In the genomic region with DNA sequence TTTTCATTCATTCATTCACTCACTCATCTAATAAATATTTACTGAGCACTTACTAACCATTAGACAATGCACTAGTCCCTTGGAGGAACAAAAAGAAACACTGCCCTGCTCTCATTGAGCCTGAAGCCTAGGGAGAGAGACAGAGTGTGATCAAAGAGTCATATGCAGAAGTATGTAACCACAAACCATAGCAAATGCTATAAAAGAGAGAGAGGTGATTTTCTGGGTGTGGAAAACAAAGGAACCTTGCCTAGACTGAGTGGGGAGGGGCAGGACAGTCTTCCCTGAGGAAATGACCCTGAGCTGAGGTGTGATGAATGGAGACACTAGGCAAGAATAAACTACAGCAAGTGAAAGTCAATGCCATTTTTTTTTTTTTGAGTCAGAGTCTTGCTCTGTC, we compare ENCODE assay signal across 2 cellular contexts.
TF ChIP-seq lines count a peak whose summit lies in the region.

No MANE protein-coding gene starts in this region.

TF ChIP-seq in HEK293, 187 proteins besides CTCF, POLR2A, EP300 and RAD21 (continued from another document and continues in another):
- TF ChIP-seq, protein P1, sequence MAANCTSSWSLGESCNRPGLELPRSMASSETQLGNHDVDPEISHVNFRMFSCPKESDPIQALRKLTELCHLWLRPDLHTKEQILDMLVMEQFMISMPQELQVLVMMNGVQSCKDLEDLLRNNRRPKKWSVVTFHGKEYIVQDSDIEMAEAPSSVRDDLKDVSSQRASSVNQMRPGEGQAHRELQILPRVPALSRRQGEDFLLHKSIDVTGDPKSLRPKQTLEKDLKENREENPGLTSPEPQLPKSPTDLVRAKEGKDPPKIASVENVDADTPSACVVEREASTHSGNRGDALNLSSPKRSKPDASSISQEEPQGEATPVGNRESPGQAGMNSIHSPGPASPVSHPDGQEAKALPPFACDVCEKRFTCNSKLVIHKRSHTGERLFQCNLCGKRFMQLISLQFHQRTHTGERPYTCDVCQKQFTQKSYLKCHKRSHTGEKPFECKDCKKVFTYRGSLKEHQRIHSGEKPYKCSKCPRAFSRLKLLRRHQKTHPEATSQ (tag by site-specific recombination; IDR thresholded peaks at IDR 0.05): no peak
- no peak for TF ChIP-seq ZBTB21 (tag by site-specific recombination; IDR thresholded peaks at IDR 0.05)
- TF ChIP-seq ZNF777 (tag by site-specific recombination; IDR thresholded peaks at IDR 0.05; ENCODE audit: borderline replicate concordance): no peak
- TF ChIP-seq SP7 (tag by site-specific recombination; IDR thresholded peaks at IDR 0.05): 0 out of 2 replicates have a peak, but pooled peaks have one; percentile 35
- no peak for TF ChIP-seq ZNF404 (tag by site-specific recombination; IDR thresholded peaks at IDR 0.05)
- 0 out of 2 replicates have a peak, but pooled peaks have one; percentile 34 for TF ChIP-seq ZBTB48 (tag by site-specific recombination; IDR thresholded peaks at IDR 0.05)
- TF ChIP-seq ZNF362 (tag by site-specific recombination; IDR thresholded peaks at IDR 0.05): peak; percentile 69
- TF ChIP-seq, protein P2, sequence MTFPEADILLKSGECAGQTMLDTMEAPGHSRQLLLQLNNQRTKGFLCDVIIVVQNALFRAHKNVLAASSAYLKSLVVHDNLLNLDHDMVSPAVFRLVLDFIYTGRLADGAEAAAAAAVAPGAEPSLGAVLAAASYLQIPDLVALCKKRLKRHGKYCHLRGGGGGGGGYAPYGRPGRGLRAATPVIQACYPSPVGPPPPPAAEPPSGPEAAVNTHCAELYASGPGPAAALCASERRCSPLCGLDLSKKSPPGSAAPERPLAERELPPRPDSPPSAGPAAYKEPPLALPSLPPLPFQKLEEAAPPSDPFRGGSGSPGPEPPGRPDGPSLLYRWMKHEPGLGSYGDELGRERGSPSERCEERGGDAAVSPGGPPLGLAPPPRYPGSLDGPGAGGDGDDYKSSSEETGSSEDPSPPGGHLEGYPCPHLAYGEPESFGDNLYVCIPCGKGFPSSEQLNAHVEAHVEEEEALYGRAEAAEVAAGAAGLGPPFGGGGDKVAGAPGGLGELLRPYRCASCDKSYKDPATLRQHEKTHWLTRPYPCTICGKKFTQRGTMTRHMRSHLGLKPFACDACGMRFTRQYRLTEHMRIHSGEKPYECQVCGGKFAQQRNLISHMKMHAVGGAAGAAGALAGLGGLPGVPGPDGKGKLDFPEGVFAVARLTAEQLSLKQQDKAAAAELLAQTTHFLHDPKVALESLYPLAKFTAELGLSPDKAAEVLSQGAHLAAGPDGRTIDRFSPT (tag by site-specific recombination; IDR thresholded peaks at IDR 0.05): 0 out of 2 replicates have a peak, but pooled peaks have one; percentile 41
- TF ChIP-seq ZFP3 (tag by site-specific recombination; IDR thresholded peaks at IDR 0.05; ENCODE audit: low read depth): no peak
- no peak for TF ChIP-seq ZNF174 (tag by site-specific recombination; IDR thresholded peaks at IDR 0.05)
- no peak for TF ChIP-seq ZNF157 (tag by site-specific recombination; IDR thresholded peaks at IDR 0.05)
- TF ChIP-seq ZNF830 (tag by site-specific recombination; IDR thresholded peaks at IDR 0.05; ENCODE audit: low read depth): no peak
- TF ChIP-seq ZNF623 (tag by site-specific recombination; IDR thresholded peaks at IDR 0.05): no peak
- TF ChIP-seq ZNF776 (tag by site-specific recombination; IDR thresholded peaks at IDR 0.05; ENCODE audit: borderline replicate concordance): no peak
- no peak for TF ChIP-seq ZNF280D (tag by site-specific recombination; IDR thresholded peaks at IDR 0.05)
- no peak for TF ChIP-seq ZBTB20 (tag by site-specific recombination; IDR thresholded peaks at IDR 0.05)
- TF ChIP-seq ZNF37A (tag by site-specific recombination; IDR thresholded peaks at IDR 0.05): no peak
- TF ChIP-seq ZFP69B (tag by site-specific recombination; IDR thresholded peaks at IDR 0.05): no peak
- TF ChIP-seq MEIS1 (CRISPR knock-in tag; IDR thresholded peaks at IDR 0.05; ENCODE audit: borderline replicate concordance): 0 out of 2 replicates have a peak, but pooled peaks have one; percentile 37
- peak; percentile 97 for TF ChIP-seq HOXD13 (CRISPR knock-in tag; IDR thresholded peaks at IDR 0.05; ENCODE audit: borderline replicate concordance)
- TF ChIP-seq KLF1 (tag by site-specific recombination; IDR thresholded peaks at IDR 0.05): 0 out of 2 replicates have a peak, but pooled peaks have one; percentile 29
- peak; percentile 31; the same call in 1 of the 2 replicates for TF ChIP-seq OSR2 (tag by site-specific recombination; IDR thresholded peaks at IDR 0.05)
- no peak for TF ChIP-seq ZEB2 (tag by site-specific recombination; IDR thresholded peaks at IDR 0.05)
- no peak for TF ChIP-seq ZNF677 (tag by site-specific recombination; IDR thresholded peaks at IDR 0.05)
- TF ChIP-seq ZNF624 (tag by site-specific recombination; IDR thresholded peaks at IDR 0.05): no peak

TF ChIP-seq in GM23338, 12 proteins besides CTCF, POLR2A, EP300 and RAD21 (continued from another document):
- TF ChIP-seq, protein P3, sequence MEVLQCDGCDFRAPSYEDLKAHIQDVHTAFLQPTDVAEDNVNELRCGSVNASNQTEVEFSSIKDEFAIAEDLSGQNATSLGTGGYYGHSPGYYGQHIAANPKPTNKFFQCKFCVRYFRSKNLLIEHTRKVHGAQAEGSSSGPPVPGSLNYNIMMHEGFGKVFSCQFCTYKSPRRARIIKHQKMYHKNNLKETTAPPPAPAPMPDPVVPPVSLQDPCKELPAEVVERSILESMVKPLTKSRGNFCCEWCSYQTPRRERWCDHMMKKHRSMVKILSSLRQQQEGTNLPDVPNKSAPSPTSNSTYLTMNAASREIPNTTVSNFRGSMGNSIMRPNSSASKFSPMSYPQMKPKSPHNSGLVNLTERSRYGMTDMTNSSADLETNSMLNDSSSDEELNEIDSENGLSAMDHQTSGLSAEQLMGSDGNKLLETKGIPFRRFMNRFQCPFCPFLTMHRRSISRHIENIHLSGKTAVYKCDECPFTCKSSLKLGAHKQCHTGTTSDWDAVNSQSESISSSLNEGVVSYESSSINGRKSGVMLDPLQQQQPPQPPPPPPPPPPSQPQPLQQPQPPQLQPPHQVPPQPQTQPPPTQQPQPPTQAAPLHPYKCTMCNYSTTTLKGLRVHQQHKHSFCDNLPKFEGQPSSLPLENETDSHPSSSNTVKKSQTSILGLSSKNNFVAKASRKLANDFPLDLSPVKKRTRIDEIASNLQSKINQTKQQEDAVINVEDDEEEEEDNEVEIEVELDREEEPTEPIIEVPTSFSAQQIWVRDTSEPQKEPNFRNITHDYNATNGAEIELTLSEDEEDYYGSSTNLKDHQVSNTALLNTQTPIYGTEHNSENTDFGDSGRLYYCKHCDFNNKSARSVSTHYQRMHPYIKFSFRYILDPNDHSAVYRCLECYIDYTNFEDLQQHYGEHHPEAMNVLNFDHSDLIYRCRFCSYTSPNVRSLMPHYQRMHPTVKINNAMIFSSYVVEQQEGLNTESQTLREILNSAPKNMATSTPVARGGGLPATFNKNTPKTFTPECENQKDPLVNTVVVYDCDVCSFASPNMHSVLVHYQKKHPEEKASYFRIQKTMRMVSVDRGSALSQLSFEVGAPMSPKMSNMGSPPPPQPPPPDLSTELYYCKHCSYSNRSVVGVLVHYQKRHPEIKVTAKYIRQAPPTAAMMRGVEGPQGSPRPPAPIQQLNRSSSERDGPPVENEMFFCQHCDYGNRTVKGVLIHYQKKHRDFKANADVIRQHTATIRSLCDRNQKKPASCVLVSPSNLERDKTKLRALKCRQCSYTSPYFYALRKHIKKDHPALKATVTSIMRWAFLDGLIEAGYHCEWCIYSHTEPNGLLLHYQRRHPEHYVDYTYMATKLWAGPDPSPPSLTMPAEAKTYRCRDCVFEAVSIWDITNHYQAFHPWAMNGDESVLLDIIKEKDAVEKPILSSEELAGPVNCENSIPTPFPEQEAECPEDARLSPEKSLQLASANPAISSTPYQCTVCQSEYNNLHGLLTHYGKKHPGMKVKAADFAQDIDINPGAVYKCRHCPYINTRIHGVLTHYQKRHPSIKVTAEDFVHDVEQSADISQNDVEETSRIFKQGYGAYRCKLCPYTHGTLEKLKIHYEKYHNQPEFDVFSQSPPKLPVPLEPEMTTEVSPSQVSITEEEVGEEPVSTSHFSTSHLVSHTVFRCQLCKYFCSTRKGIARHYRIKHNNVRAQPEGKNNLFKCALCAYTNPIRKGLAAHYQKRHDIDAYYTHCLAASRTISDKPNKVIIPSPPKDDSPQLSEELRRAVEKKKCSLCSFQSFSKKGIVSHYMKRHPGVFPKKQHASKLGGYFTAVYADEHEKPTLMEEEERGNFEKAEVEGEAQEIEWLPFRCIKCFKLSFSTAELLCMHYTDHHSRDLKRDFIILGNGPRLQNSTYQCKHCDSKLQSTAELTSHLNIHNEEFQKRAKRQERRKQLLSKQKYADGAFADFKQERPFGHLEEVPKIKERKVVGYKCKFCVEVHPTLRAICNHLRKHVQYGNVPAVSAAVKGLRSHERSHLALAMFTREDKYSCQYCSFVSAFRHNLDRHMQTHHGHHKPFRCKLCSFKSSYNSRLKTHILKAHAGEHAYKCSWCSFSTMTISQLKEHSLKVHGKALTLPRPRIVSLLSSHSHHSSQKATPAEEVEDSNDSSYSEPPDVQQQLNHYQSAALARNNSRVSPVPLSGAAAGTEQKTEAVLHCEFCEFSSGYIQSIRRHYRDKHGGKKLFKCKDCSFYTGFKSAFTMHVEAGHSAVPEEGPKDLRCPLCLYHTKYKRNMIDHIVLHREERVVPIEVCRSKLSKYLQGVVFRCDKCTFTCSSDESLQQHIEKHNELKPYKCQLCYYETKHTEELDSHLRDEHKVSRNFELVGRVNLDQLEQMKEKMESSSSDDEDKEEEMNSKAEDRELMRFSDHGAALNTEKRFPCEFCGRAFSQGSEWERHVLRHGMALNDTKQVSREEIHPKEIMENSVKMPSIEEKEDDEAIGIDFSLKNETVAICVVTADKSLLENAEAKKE (CRISPR knock-in tag; IDR thresholded peaks at IDR 0.05): no peak
- TF ChIP-seq STAT1 (IDR thresholded peaks at IDR 0.05; ENCODE audit: unreplicated experiment) (no peak), EZH2 (IDR thresholded peaks at IDR 0.05; ENCODE audit: low read depth, unreplicated experiment) (no peak), JUNB (IDR thresholded peaks at IDR 0.05; ENCODE audit: unreplicated experiment) (no peak), CREB1 (CRISPR knock-in tag; IDR thresholded peaks at IDR 0.05; ENCODE audit: low read depth) (no peak), ZNF114 (CRISPR knock-in tag; IDR thresholded peaks at IDR 0.05) (no peak), ZNF331 (CRISPR knock-in tag; IDR thresholded peaks at IDR 0.05; ENCODE audit: low read depth) (no peak), NANOG (IDR thresholded peaks at IDR 0.05; ENCODE audit: borderline replicate concordance) (no peak), EZH2phosphoT487 (IDR thresholded peaks at IDR 0.05; ENCODE audit: unreplicated experiment) (no peak)
- TF ChIP-seq, protein P4, sequence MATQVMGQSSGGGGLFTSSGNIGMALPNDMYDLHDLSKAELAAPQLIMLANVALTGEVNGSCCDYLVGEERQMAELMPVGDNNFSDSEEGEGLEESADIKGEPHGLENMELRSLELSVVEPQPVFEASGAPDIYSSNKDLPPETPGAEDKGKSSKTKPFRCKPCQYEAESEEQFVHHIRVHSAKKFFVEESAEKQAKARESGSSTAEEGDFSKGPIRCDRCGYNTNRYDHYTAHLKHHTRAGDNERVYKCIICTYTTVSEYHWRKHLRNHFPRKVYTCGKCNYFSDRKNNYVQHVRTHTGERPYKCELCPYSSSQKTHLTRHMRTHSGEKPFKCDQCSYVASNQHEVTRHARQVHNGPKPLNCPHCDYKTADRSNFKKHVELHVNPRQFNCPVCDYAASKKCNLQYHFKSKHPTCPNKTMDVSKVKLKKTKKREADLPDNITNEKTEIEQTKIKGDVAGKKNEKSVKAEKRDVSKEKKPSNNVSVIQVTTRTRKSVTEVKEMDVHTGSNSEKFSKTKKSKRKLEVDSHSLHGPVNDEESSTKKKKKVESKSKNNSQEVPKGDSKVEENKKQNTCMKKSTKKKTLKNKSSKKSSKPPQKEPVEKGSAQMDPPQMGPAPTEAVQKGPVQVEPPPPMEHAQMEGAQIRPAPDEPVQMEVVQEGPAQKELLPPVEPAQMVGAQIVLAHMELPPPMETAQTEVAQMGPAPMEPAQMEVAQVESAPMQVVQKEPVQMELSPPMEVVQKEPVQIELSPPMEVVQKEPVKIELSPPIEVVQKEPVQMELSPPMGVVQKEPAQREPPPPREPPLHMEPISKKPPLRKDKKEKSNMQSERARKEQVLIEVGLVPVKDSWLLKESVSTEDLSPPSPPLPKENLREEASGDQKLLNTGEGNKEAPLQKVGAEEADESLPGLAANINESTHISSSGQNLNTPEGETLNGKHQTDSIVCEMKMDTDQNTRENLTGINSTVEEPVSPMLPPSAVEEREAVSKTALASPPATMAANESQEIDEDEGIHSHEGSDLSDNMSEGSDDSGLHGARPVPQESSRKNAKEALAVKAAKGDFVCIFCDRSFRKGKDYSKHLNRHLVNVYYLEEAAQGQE (IDR thresholded peaks at IDR 0.05; ENCODE audit: unreplicated experiment): no peak
